23 cellular contexts compared by ENCODE assay signal in genomic region chr10:118868618-118869017, GRCh38.
"Had no signal": no experiment of that assay in that cellular context is flagged by ENCODE, and none has a peak within 500 bp of the region (broad histone marks: within the 10 kb centered on the region; RNA-seq: fewer than 3 reads in every experiment).

No MANE protein-coding gene starts in this region.

- H3K9me3 ChIP-seq: ascending aorta, esophagus muscularis mucosa, gastroesophageal sphincter, heart left ventricle, mucosa of descending colon, suprapubic skin, upper lobe of left lung had no signal

- H3K36me3 ChIP-seq: ascending aorta, esophagus muscularis mucosa, gastroesophageal sphincter, heart left ventricle, suprapubic skin, upper lobe of left lung had no signal

- H3K27ac ChIP-seq: ascending aorta, esophagus muscularis mucosa, gastroesophageal sphincter, heart left ventricle, suprapubic skin, upper lobe of left lung, VCaP had no signal

- DNase-seq: activated CD4-positive, CD25-positive, alpha-beta regulatory T cell treated with anti-CD3 and anti-CD28 coated beads, Interleukin-2, amount 50 U/mL, for 72 hours; activated CD8-positive, alpha-beta T cell treated with anti-CD3 and anti-CD28 coated beads for 36 hours; activated naive CD4-positive, alpha-beta T cell treated with Interleukin-2 at 50 U/mL for 16 hours; activated naive CD8-positive, alpha-beta T cell treated with anti-CD3 and anti-CD28 coated beads, Interleukin-2, amount 50 U/mL, for 24 hours; activated T-cell treated with anti-CD3 and anti-CD28 coated beads, Interleukin-2, amount 50 U/mL, for 1 hour; cerebellar nuclear complex; effector CD4-positive, alpha-beta T cell; heart left ventricle; kidney glomerular epithelial cell; left ventricle myocardium superior; mucosa of descending colon; naive B cell; stimulated activated CD4-positive, alpha-beta T cell treated with anti-CD3 and anti-CD28 coated beads, Interleukin-12 subunit alpha, Interleukin-12 subunit beta, amount 100 ng/mL, for 4 hours; stimulated activated CD4-positive, alpha-beta T cell treated with anti-CD3 and anti-CD28 coated beads, Interleukin-1b, Interleukin-23, amount 100 ng/mL, for 48 hours; stimulated activated CD8-positive, alpha-beta memory T cell treated with anti-CD3 and anti-CD28 coated beads, Interleukin-4, amount 100 ng/mL, for 48 hours; stimulated activated naive CD4-positive, alpha-beta T cell treated with Interleukin-2 at 50 U/mL for 16 hours; T-helper 2 cell; upper lobe of left lung had no signal

- H3K4me3 ChIP-seq: ascending aorta, esophagus muscularis mucosa, gastroesophageal sphincter, heart left ventricle, mucosa of descending colon, suprapubic skin, upper lobe of left lung had no signal

- ATAC-seq: activated CD8-positive, alpha-beta T cell treated with anti-CD3 and anti-CD28 coated beads for 36 hours; activated naive CD8-positive, alpha-beta T cell treated with anti-CD3 and anti-CD28 coated beads, Interleukin-2, amount 50 U/mL, for 24 hours; gastroesophageal sphincter; heart left ventricle; left ventricle myocardium superior; mucosa of descending colon had no signal

- H3K27me3 ChIP-seq: ascending aorta, esophagus muscularis mucosa, gastroesophageal sphincter, heart left ventricle, suprapubic skin, upper lobe of left lung had no signal
